8 cellular contexts compared by ENCODE assay signal in genomic region chr19:31348416-31349159, GRCh38. TPM values are rescaled to one million over a fixed set of nuclear protein-coding genes. Genes with fewer than 3 reads are reported as not detected.
DNase-seq lines count a peak whose midpoint lies in the region; ATAC-seq and TF ChIP-seq lines count a peak whose summit lies in the region.

No MANE protein-coding gene starts in this region.

- no peak overlapping the region for H2AFZ ChIP-seq in OCI-LY7 (ENCODE audit: low read length)

- no peak for TF ChIP-seq EP300 in suprapubic skin (IDR thresholded peaks at IDR 0.05)

- H3K36me3 ChIP-seq in ascending aorta = no peaks in the 10 kb centered on the region
- no peaks in the 10 kb centered on the region for H3K36me3 ChIP-seq in suprapubic skin
- H3K36me3 ChIP-seq in OCI-LY7 (ENCODE audit: insufficient read depth, low read length) = no peaks in the 10 kb centered on the region

- H3K27ac ChIP-seq in ascending aorta (peak overlapping the region; percentile 54 to 90), suprapubic skin (peak overlapping the region; percentile 93), OCI-LY7 (ENCODE audit: low read depth, low read length, poor library complexity, severe bottlenecking) (no peak overlapping the region)

- H3K4me3 ChIP-seq in ascending aorta = peak overlapping the region; percentile 88 to 98
- peak overlapping the region; percentile 98 for H3K4me3 ChIP-seq in suprapubic skin
- no peak overlapping the region for H3K4me3 ChIP-seq in OCI-LY7 (ENCODE audit: low read depth, low read length, poor library complexity, severe bottlenecking)

- no peak for TF ChIP-seq CTCF in ascending aorta (IDR thresholded peaks at IDR 0.05)
- no peak for TF ChIP-seq CTCF in suprapubic skin (IDR thresholded peaks at IDR 0.05)
- TF ChIP-seq CTCF in OCI-LY7 (conservative IDR thresholded peaks at IDR 0.05; ENCODE audit: low read length) = no peak

- no peak overlapping the region for H3K4me2 ChIP-seq in OCI-LY7 (ENCODE audit: low read length)

- BruUV-seq in OCI-LY7 (replicated peaks; lab: Mats Ljungman, UMichigan) = no TSS peak

- no peak for TF ChIP-seq POLR2A in suprapubic skin (IDR thresholded peaks at IDR 0.05)

- CTCF ChIA-PET in OCI-LY7 (lab: Charles Lee; ENCODE audit: unreplicated experiment) = no interaction called here

- H3K4me1 Mint-ChIP-seq in activated T-cell treated with anti-CD3 and anti-CD28 coated beads, Interleukin-2, amount 50 U/mL, for 24 hours (ENCODE audit: low read depth) = peaks cover 29% of the 10 kb centered on the region

- no peaks in the 10 kb centered on the region for H3K9me3 ChIP-seq in ascending aorta
- H3K9me3 ChIP-seq in suprapubic skin = no peaks in the 10 kb centered on the region
- no peaks in the 10 kb centered on the region for H3K9me3 ChIP-seq in OCI-LY7 (ENCODE audit: low read length)

- H3K36me3 Mint-ChIP-seq in activated T-cell treated with anti-CD3 and anti-CD28 coated beads, Interleukin-2, amount 50 U/mL, for 24 hours (ENCODE audit: low read depth) = no peaks in the 10 kb centered on the region

- peaks cover 64% of the 10 kb centered on the region for H3K27me3 Mint-ChIP-seq in activated T-cell treated with anti-CD3 and anti-CD28 coated beads, Interleukin-2, amount 50 U/mL, for 24 hours

- intact Hi-C loops in ascending aorta (cut with DNase I) (loop anchor here (2.0 to 10.0 kb wide), 2 partner anchors 996 to 1232 kb away; partner anchors contain the start of genes PDCD5 and ZNF507), OCI-LY7 (cut with micrococcal nuclease; ENCODE audit: unreplicated experiment) (no loop called here)

- POLR2A ChIA-PET in OCI-LY7 (lab: Charles Lee) = no interaction called here

- peaks cover 7 to 13% of the 10 kb centered on the region in 2 donors for H3K4me1 ChIP-seq in ascending aorta
- peaks cover 46% of the 10 kb centered on the region for H3K4me1 ChIP-seq in suprapubic skin
- no peaks in the 10 kb centered on the region for H3K4me1 ChIP-seq in OCI-LY7 (ENCODE audit: insufficient read depth, low read length, poor library complexity, severe bottlenecking)

- ATAC-seq in HG02973 (IDR thresholded peaks at IDR 0.05; ENCODE audit: unreplicated experiment) = no peak

- H3K9me3 Mint-ChIP-seq in activated T-cell treated with anti-CD3 and anti-CD28 coated beads, Interleukin-2, amount 50 U/mL, for 24 hours = no peaks in the 10 kb centered on the region

- DNase-seq in activated T-cell treated with anti-CD3 and anti-CD28 coated beads, Interleukin-2, amount 50 U/mL, for 24 hours = peak; percentile 60
- no peak for DNase-seq in activated T-cell treated with anti-CD3 and anti-CD28 coated beads for 4 hours
- DNase-seq in ascending aorta (ENCODE audit: low spot score in 2 of 2) = no peak
- peak; percentile 51 for DNase-seq in iris pigment epithelial cell (ENCODE audit: low read depth)
- peak in 1 of 2 donors; percentile 74 for DNase-seq in suprapubic skin (ENCODE audit: low spot score in 2 of 2)
- no peak for DNase-seq in NCI-H226
- DNase-seq in OCI-LY7 (ENCODE audit: low spot score) = no peak

- H3K79me2 ChIP-seq in OCI-LY7 (ENCODE audit: insufficient read depth, low read depth, low read length) = no peaks in the 10 kb centered on the region

- no peaks in the 10 kb centered on the region for H3K9me2 ChIP-seq in OCI-LY7 (ENCODE audit: insufficient read depth, low read length)

- no peaks in the 10 kb centered on the region for H3K27me3 ChIP-seq in ascending aorta
- H3K27me3 ChIP-seq in suprapubic skin = peaks cover 37% of the 10 kb centered on the region

- WGBS in suprapubic skin = 1% methylated on average over 47 of the region's 63 CpGs

- H3K4me3 Mint-ChIP-seq in activated T-cell treated with anti-CD3 and anti-CD28 coated beads, Interleukin-2, amount 50 U/mL, for 24 hours = peak overlapping the region; percentile 77

- no peak overlapping the region for H3K27ac Mint-ChIP-seq in activated T-cell treated with anti-CD3 and anti-CD28 coated beads, Interleukin-2, amount 50 U/mL, for 24 hours

- H4K20me1 ChIP-seq in OCI-LY7 (ENCODE audit: insufficient read depth, low read length) = no peaks in the 10 kb centered on the region

RNA-seq across cellular contexts. Expression of gene TSHZ3, which starts 0.6 kb away (rescaled TPM):
- 9.9 TPM for total RNA-seq in ascending aorta
- total RNA-seq in suprapubic skin = 1 to 10 TPM; 2.1 to 3.2 (median 2.7) TPM
- not detected in 2 replicates for total RNA-seq in OCI-LY7 (2014; rRNA removed; shearing (Covaris generic))
- total RNA-seq in OCI-LY7 (2022) = not detected in 2 replicates

Comparison
In these comparisons a context has a peak if more than half of its experiments do, and no peak if none do; other contexts are left out.
1. DNase-seq: peak in activated T-cell treated with anti-CD3 and anti-CD28 coated beads, Interleukin-2, amount 50 U/mL, for 24 hours (single experiment) and iris pigment epithelial cell (single experiment); none in activated T-cell treated with anti-CD3 and anti-CD28 coated beads for 4 hours (single experiment), ascending aorta (0 of 2), NCI-H226 (single experiment) and OCI-LY7 (single experiment).